Comparison of ENCODE assay signal across 24 cellular contexts in the genomic region with DNA sequence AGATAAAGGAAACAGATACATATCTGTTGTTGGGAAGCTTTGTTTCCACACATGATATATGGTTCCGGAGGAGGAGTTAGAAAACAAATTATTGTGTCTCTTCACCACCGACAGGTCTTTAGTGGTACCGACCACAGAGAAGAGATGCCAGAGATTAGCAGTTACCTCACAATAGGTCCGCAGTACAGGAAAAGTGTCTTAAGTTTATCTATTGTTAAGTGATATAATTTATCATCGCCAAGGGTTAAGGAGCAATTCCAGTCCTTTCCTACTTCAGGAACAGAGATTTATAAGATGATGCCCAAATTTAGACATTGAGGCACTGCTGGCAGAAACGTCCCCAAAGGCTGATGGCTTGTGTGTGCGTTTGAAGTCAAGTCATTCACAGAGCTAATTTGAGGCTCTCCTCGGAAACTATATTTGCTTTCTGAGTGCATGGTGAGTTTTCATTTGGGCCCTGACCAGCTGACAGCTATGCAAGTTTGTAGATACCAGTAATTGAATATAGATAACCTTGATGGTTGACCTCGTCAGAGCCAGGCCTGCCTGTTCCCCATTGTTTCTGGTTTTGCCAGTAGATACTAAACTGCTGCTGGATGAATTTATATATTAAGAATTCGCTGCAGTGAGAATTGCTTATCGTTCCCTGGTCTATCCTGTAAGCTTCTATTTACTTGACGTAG.
"Had no signal": no experiment of that assay in that cellular context is flagged by ENCODE, and none has a peak within 500 bp of the region (broad histone marks: within the 10 kb centered on the region; RNA-seq: fewer than 3 reads in every experiment).

No MANE protein-coding gene starts in this region.

- H3K4me2 ChIP-seq: KMS-11 had no signal

- DNase-seq: activated CD4-positive, alpha-beta T cell treated with anti-CD3 and anti-CD28 coated beads for 48 hours; activated CD4-positive, alpha-beta T cell treated with anti-CD3 and anti-CD28 coated beads, Interleukin-2, amount 50 U/mL, for 4 hours; activated CD8-positive, alpha-beta memory T cell treated with anti-CD3 and anti-CD28 coated beads, Interleukin-2, amount 50 U/mL, for 48 hours; activated CD8-positive, alpha-beta T cell treated with anti-CD3 and anti-CD28 coated beads, Interleukin-2, amount 10 ng/mL, durations not matched to agents 7 days and 5 days; activated effector memory CD4-positive, alpha-beta T cell treated with Interleukin-2 at 50 U/mL for 16 hours; activated naive CD4-positive, alpha-beta T cell; activated T-cell treated with anti-CD3 and anti-CD28 coated beads, Interleukin-2, amount 50 U/mL, for 24 hours; amniotic stem cell; body of pancreas; MG63; NCI-H1105; NCI-H1436; NCI-H1694 treated with DMSO at 0.1 percent for 48 hours; NCI-H2081; NCI-H446; NCI-H524; PC-3 had no signal

- H3K27me3 ChIP-seq: ascending aorta, body of pancreas, MG63 had no signal

- ATAC-seq: activated CD4-positive, CD25-positive, alpha-beta regulatory T cell treated with anti-CD3 and anti-CD28 coated beads, Interleukin-2, amount 50 U/mL, for 24 hours; activated CD8-positive, alpha-beta T cell treated with anti-CD3 and anti-CD28 coated beads, Interleukin-2, amount 10 ng/mL, durations not matched to agents 7 days and 5 days; body of pancreas; PC-3 had no signal

- H3K27ac Mint-ChIP-seq: activated CD8-positive, alpha-beta T cell treated with anti-CD3 and anti-CD28 coated beads, Interleukin-2, amount 10 ng/mL, durations not matched to agents 7 days and 5 days; activated naive CD4-positive, alpha-beta T cell treated with anti-CD3 and anti-CD28 coated beads, Interleukin-2, amount 50 U/mL, for 24 hours; activated T-cell treated with anti-CD3 and anti-CD28 coated beads, Interleukin-2, amount 50 U/mL, for 24 hours; activated T-helper 1 cell treated with anti-CD3 and anti-CD28 coated beads, Interleukin-12 subunit alpha, Interleukin-12 subunit beta, Interleukin-2, Interleukin-4 antibody, amounts not matched to agents 30 ng/mL and 10 ng/mL and 1 ng/mL, durations not matched to agents 14 hours and 24 hours and 36 hours; IgD-negative memory B cell; T-helper 1 cell treated with Interleukin-12 subunit alpha and Interleukin-12 subunit beta and Interleukin-4 antibody, amounts not matched to agents 30 μg/mL and 1 μg/mL, for 36 hours had no signal

- H3K4me3 ChIP-seq: ascending aorta, body of pancreas, MG63 had no signal

- H3K4me1 Mint-ChIP-seq: activated naive CD4-positive, alpha-beta T cell treated with anti-CD3 and anti-CD28 coated beads, Interleukin-2, amount 50 U/mL, for 24 hours; IgD-negative memory B cell had no signal

- H3K27ac ChIP-seq: ascending aorta, body of pancreas, KMS-11 had no signal

- H3K9me3 Mint-ChIP-seq: activated naive CD4-positive, alpha-beta T cell treated with anti-CD3 and anti-CD28 coated beads, Interleukin-2, amount 50 U/mL, for 24 hours; activated T-cell treated with anti-CD3 and anti-CD28 coated beads, Interleukin-2, amount 50 U/mL, for 24 hours; activated T-helper 1 cell treated with anti-CD3 and anti-CD28 coated beads, Interleukin-12 subunit alpha, Interleukin-12 subunit beta, Interleukin-2, Interleukin-4 antibody, amounts not matched to agents 30 ng/mL and 10 ng/mL and 1 ng/mL, durations not matched to agents 14 hours and 24 hours and 36 hours; T-helper 1 cell treated with Interleukin-12 subunit alpha and Interleukin-12 subunit beta and Interleukin-4 antibody, amounts not matched to agents 30 μg/mL and 1 μg/mL, for 36 hours had no signal

- H3K36me3 ChIP-seq: ascending aorta, MG63 had no signal

- H3K4me1 ChIP-seq: ascending aorta, body of pancreas had no signal

- H3K9ac ChIP-seq: KMS-11 had no signal

- H3K9me3 ChIP-seq: ascending aorta, body of pancreas, MG63 had no signal

- H3K4me3 Mint-ChIP-seq: activated CD8-positive, alpha-beta T cell treated with anti-CD3 and anti-CD28 coated beads, Interleukin-2, amount 10 ng/mL, durations not matched to agents 7 days and 5 days; activated naive CD4-positive, alpha-beta T cell treated with anti-CD3 and anti-CD28 coated beads, Interleukin-2, amount 50 U/mL, for 24 hours; activated T-cell treated with anti-CD3 and anti-CD28 coated beads, Interleukin-2, amount 50 U/mL, for 24 hours; activated T-helper 1 cell treated with anti-CD3 and anti-CD28 coated beads, Interleukin-12 subunit alpha, Interleukin-12 subunit beta, Interleukin-2, Interleukin-4 antibody, amounts not matched to agents 30 ng/mL and 10 ng/mL and 1 ng/mL, durations not matched to agents 14 hours and 24 hours and 36 hours; IgD-negative memory B cell; T-helper 1 cell treated with Interleukin-12 subunit alpha and Interleukin-12 subunit beta and Interleukin-4 antibody, amounts not matched to agents 30 μg/mL and 1 μg/mL, for 36 hours had no signal

- H3K27me3 Mint-ChIP-seq: activated naive CD4-positive, alpha-beta T cell treated with anti-CD3 and anti-CD28 coated beads, Interleukin-2, amount 50 U/mL, for 24 hours had no signal

- H3K36me3 Mint-ChIP-seq: activated naive CD4-positive, alpha-beta T cell treated with anti-CD3 and anti-CD28 coated beads, Interleukin-2, amount 50 U/mL, for 24 hours; IgD-negative memory B cell had no signal
